In the genomic region with DNA sequence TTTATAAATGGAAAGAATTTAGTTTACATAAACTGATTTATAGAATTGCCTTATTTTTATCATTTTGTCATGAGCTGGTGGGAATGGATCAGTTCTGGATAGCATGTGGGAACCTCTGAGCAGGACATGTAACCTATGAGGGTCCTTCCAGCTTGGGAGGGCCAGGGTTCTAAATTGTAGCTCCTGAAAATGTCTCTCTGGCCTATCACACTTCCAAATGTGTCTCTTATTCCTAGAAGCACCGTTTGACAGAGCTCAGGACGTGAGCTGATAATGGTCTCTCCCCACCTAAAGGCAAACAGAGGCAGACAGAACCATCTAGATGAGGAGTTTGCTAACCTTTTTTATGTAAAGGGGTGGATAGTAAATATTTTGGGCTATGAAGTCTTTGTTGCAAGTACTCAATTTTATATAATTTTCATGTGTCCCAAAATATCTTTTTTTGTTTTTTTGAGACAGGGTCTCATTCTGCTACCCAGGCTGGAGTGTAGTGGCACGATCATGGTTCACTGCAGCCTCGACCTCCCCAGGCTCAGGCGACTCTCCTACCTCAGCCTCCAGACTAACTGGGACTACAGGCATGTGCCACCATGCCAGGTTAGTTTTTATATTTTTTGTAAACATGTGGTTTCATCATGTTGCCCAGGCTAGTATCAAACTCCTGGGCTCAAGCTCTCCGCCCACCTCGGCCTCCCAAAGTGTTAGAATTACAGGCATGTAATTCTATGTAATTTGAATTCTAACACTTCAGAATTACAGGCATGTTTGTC, we compare ENCODE assay signal across 12 cellular contexts. TPM values are rescaled to one million over a fixed set of nuclear protein-coding genes. Genes with fewer than 3 reads are reported as not detected.
A peak's percentile ranks its signal among the peaks of the same experiment; 100 is the strongest.
DNase-seq lines count a peak whose midpoint lies in the region; ATAC-seq, FAIRE-seq and TF ChIP-seq lines count a peak whose summit lies in the region.
"Had no signal": no experiment of that assay in that cellular context is flagged by ENCODE, and none has a peak within 500 bp of the region (broad histone marks: within the 10 kb centered on the region; RNA-seq: fewer than 3 reads in every experiment).

No MANE protein-coding gene starts in this region.

- peak overlapping the region; percentile 5 for H3K4me3 ChIP-seq in CD8-positive, alpha-beta T cell (ENCODE audit: low read depth, low read length)
- H3K4me3 ChIP-seq: testis had no signal

- peaks cover 20% of the 10 kb centered on the region for H3K36me3 ChIP-seq in CD8-positive, alpha-beta T cell (ENCODE audit: insufficient read depth, low read length)

- H3K27me3 Mint-ChIP-seq in CD8-positive, alpha-beta T cell (ENCODE audit: low read depth), result no peaks in the 10 kb centered on the region
- no peaks in the 10 kb centered on the region for H3K27me3 Mint-ChIP-seq in activated T-helper 2 cell treated with anti-CD3 and anti-CD28 coated beads, Interferon-gamma antibody, Interleukin-2, Interleukin-4, amounts not matched to agents 10 μg/mL and 5 μg/mL and 100 μg/mL, durations not matched to agents 14 hours and 24 hours and 36 hours (ENCODE audit: low read depth)
- no peaks in the 10 kb centered on the region for H3K27me3 Mint-ChIP-seq in natural killer cell treated with Interleukin-12 subunit alpha and Interleukin-12 subunit beta and Interleukin-15 and Interleukin-18, amount 100 ng/mL, for 72 hours
- H3K27me3 Mint-ChIP-seq: dendritic cell treated with granulocyte-macrophage colony-stimulating factor and Interleukin-4, amounts not matched to agents 40 ng/mL and 50 ng/mL, for 4 days had no signal

- H3K4me1 ChIP-seq in CD8-positive, alpha-beta T cell (ENCODE audit: insufficient read depth, low read length), result peaks cover 96% of the 10 kb centered on the region

- TF ChIP-seq POLR2A in GM12891 (IDR thresholded peaks at IDR 0.05; ENCODE audit: low read depth, low read length), result peak; percentile 67

- H3K9me3 ChIP-seq in CD8-positive, alpha-beta T cell (ENCODE audit: low read length), result no peaks in the 10 kb centered on the region
- H3K9me3 ChIP-seq: testis had no signal

- H3K9me3 Mint-ChIP-seq in CD8-positive, alpha-beta T cell, result no peaks in the 10 kb centered on the region
- no peaks in the 10 kb centered on the region for H3K9me3 Mint-ChIP-seq in activated T-helper 2 cell treated with anti-CD3 and anti-CD28 coated beads, Interferon-gamma antibody, Interleukin-2, Interleukin-4, amounts not matched to agents 10 μg/mL and 5 μg/mL and 100 μg/mL, durations not matched to agents 14 hours and 24 hours and 36 hours
- no peaks in the 10 kb centered on the region for H3K9me3 Mint-ChIP-seq in natural killer cell treated with Interleukin-12 subunit alpha and Interleukin-12 subunit beta and Interleukin-15 and Interleukin-18, amount 100 ng/mL, for 72 hours
- H3K9me3 Mint-ChIP-seq: dendritic cell treated with granulocyte-macrophage colony-stimulating factor and Interleukin-4, amounts not matched to agents 40 ng/mL and 50 ng/mL, for 4 days had no signal

- no peak for FAIRE-seq in GM12891 (lab: Jason Lieb, UNC)

- H3K27me3 ChIP-seq in CD8-positive, alpha-beta T cell (ENCODE audit: insufficient read depth, low read length), result no peaks in the 10 kb centered on the region
- H3K27me3 ChIP-seq: testis had no signal

- peak in 1 of 7 experiments; percentile 15 for DNase-seq in CD8-positive, alpha-beta T cell
- DNase-seq in GM12891 (ENCODE audit: insufficient read length, low spot score), result no peak
- no peak for DNase-seq in activated T-helper 2 cell treated with anti-CD3 and anti-CD28 coated beads, Interferon-gamma antibody, Interleukin-2, Interleukin-4, amounts not matched to agents 10 μg/mL and 5 μg/mL and 100 μg/mL, durations not matched to agents 14 hours and 24 hours and 36 hours (ENCODE audit: low spot score)
- DNase-seq in natural killer cell treated with Interleukin-12 subunit alpha and Interleukin-12 subunit beta and Interleukin-15 and Interleukin-18, amount 100 ng/mL, for 72 hours (ENCODE audit: low spot score), result no peak
- DNase-seq in NCI-H2081 treated with DMSO at 0.1 percent for 48 hours (lab: John Stamatoyannopoulos, UW), result no peak
- DNase-seq in A172 (ENCODE audit: low spot score), result no peak
- DNase-seq in OCI-M1 (lab: John Stamatoyannopoulos, UW), result no peak
- DNase-seq: amniotic stem cell, testis had no signal

- POLR2A ChIA-PET in CD8-positive, alpha-beta T cell (lab: Charles Lee), result interaction anchor here (1.4 to 34.4 kb wide), 4 partner anchors 8 to 54 kb away, joined by 6 to 1009 read pairs (median 33); no protein-coding TSS in a partner anchor

- peak overlapping the region; percentile 91 for H3K4me3 Mint-ChIP-seq in CD8-positive, alpha-beta T cell
- peak overlapping the region; percentile 92 for H3K4me3 Mint-ChIP-seq in activated T-helper 2 cell treated with anti-CD3 and anti-CD28 coated beads, Interferon-gamma antibody, Interleukin-2, Interleukin-4, amounts not matched to agents 10 μg/mL and 5 μg/mL and 100 μg/mL, durations not matched to agents 14 hours and 24 hours and 36 hours (ENCODE audit: low read depth)
- H3K4me3 Mint-ChIP-seq in natural killer cell treated with Interleukin-12 subunit alpha and Interleukin-12 subunit beta and Interleukin-15 and Interleukin-18, amount 100 ng/mL, for 72 hours, result peak overlapping the region; percentile 99
- H3K4me3 Mint-ChIP-seq: WTC11 had no signal

- peaks cover 76% of the 10 kb centered on the region for H3K36me3 Mint-ChIP-seq in CD8-positive, alpha-beta T cell
- peaks cover 85% of the 10 kb centered on the region for H3K36me3 Mint-ChIP-seq in activated T-helper 2 cell treated with anti-CD3 and anti-CD28 coated beads, Interferon-gamma antibody, Interleukin-2, Interleukin-4, amounts not matched to agents 10 μg/mL and 5 μg/mL and 100 μg/mL, durations not matched to agents 14 hours and 24 hours and 36 hours (ENCODE audit: low read depth)
- H3K36me3 Mint-ChIP-seq in natural killer cell treated with Interleukin-12 subunit alpha and Interleukin-12 subunit beta and Interleukin-15 and Interleukin-18, amount 100 ng/mL, for 72 hours, result peaks cover 43% of the 10 kb centered on the region
- H3K36me3 Mint-ChIP-seq: WTC11 had no signal

- H3K4me1 Mint-ChIP-seq in CD8-positive, alpha-beta T cell (ENCODE audit: low read depth), result peaks cover 94% of the 10 kb centered on the region
- H3K4me1 Mint-ChIP-seq in activated T-helper 2 cell treated with anti-CD3 and anti-CD28 coated beads, Interferon-gamma antibody, Interleukin-2, Interleukin-4, amounts not matched to agents 10 μg/mL and 5 μg/mL and 100 μg/mL, durations not matched to agents 14 hours and 24 hours and 36 hours (ENCODE audit: low read depth), result peaks cover 73% of the 10 kb centered on the region
- peaks cover 72 to 84% of the 10 kb centered on the region in 2 donors for H3K4me1 Mint-ChIP-seq in natural killer cell treated with Interleukin-12 subunit alpha and Interleukin-12 subunit beta and Interleukin-15 and Interleukin-18, amount 100 ng/mL, for 72 hours (ENCODE audit: low read depth in 2 of 2)

- no peak for ATAC-seq in CD8-positive, alpha-beta T cell
- ATAC-seq in natural killer cell treated with Interleukin-12 subunit alpha and Interleukin-12 subunit beta and Interleukin-15 and Interleukin-18, amount 100 ng/mL, for 72 hours, result no peak
- ATAC-seq in GM19035 (IDR thresholded peaks at IDR 0.05; ENCODE audit: unreplicated experiment), result no peak
- ATAC-seq: WTC11 had no signal

- peak overlapping the region; percentile 98 for H3K27ac Mint-ChIP-seq in CD8-positive, alpha-beta T cell
- peak overlapping the region; percentile 82 for H3K27ac Mint-ChIP-seq in activated T-helper 2 cell treated with anti-CD3 and anti-CD28 coated beads, Interferon-gamma antibody, Interleukin-2, Interleukin-4, amounts not matched to agents 10 μg/mL and 5 μg/mL and 100 μg/mL, durations not matched to agents 14 hours and 24 hours and 36 hours
- peak overlapping the region; percentile 97 to 98 for H3K27ac Mint-ChIP-seq in natural killer cell treated with Interleukin-12 subunit alpha and Interleukin-12 subunit beta and Interleukin-15 and Interleukin-18, amount 100 ng/mL, for 72 hours
- H3K27ac Mint-ChIP-seq: WTC11 had no signal

- intact Hi-C loops in CD8-positive, alpha-beta T cell (cut with DNase I, micrococcal nuclease), result no loop called here
- intact Hi-C loops in activated T-helper 2 cell treated with anti-CD3 and anti-CD28 coated beads, Interferon-gamma antibody, Interleukin-2, Interleukin-4, amounts not matched to agents 10 μg/mL and 5 μg/mL and 100 μg/mL, durations not matched to agents 14 hours and 24 hours and 36 hours (cut with micrococcal nuclease), result no loop called here

- CTCF ChIA-PET in CD8-positive, alpha-beta T cell (lab: Charles Lee), result interaction anchor here (1.4 to 19.6 kb wide), 5 partner anchors 13 to 49 kb away, joined by 3 to 351 read pairs (median 12); partner anchors contain the start of gene PHF19

- H3K27ac ChIP-seq in CD8-positive, alpha-beta T cell (ENCODE audit: low read depth, low read length), result peak overlapping the region; percentile 35

- no peak for TF ChIP-seq CTCF in CD8-positive, alpha-beta T cell (IDR thresholded peaks at IDR 0.05)

TF ChIP-seq in GM12891, 5 proteins besides CTCF, POLR2A, EP300 and RAD21:
- TF ChIP-seq TAF1 (IDR thresholded peaks at IDR 0.05; ENCODE audit: low read depth, low read length) (no peak), POU2F2 (IDR thresholded peaks at IDR 0.05; ENCODE audit: low read depth, low read length) (no peak; the same call in 1 of the 2 replicates), POLR2AphosphoS5 (IDR thresholded peaks at IDR 0.05; ENCODE audit: low read depth, low read length) (peak; percentile 46), SPI1 (IDR thresholded peaks at IDR 0.05; ENCODE audit: low read depth, low read length) (no peak)

RNA-seq across cellular contexts. Expression of gene TRAF1, which starts 4.0 kb away (rescaled TPM):
- total RNA-seq in CD8-positive, alpha-beta T cell, result 10 to 100 TPM; 61.2 to 61.7 TPM
- 107 TPM for polyA plus RNA-seq in GM12891 (2012; ENCODE audit: low read depth, missing spikeins)
- total RNA-seq in activated T-helper 2 cell treated with anti-CD3 and anti-CD28 coated beads, Interferon-gamma antibody, Interleukin-2, Interleukin-4, amounts not matched to agents 10 μg/mL and 5 μg/mL and 100 μg/mL, durations not matched to agents 14 hours and 24 hours and 36 hours, result 164 TPM in 2 replicates
- 100 to 1,000 TPM; 145 to 375 TPM for total RNA-seq in natural killer cell treated with Interleukin-12 subunit alpha and Interleukin-12 subunit beta and Interleukin-15 and Interleukin-18, amount 100 ng/mL, for 72 hours
- total RNA-seq in A172 (2014; rRNA removed; shearing (Covaris generic)), result 0.91 and 0.95 TPM in 2 replicates

RNA-seq across cellular contexts. Expression of gene PHF19, which starts 45.6 kb away (rescaled TPM):
- 10 to 100 TPM; 47.3 to 48.5 TPM for total RNA-seq in CD8-positive, alpha-beta T cell
- 65.4 TPM for polyA plus RNA-seq in GM12891 (2012; ENCODE audit: low read depth, missing spikeins)
- total RNA-seq in activated T-helper 2 cell treated with anti-CD3 and anti-CD28 coated beads, Interferon-gamma antibody, Interleukin-2, Interleukin-4, amounts not matched to agents 10 μg/mL and 5 μg/mL and 100 μg/mL, durations not matched to agents 14 hours and 24 hours and 36 hours, result 167 and 170 TPM in 2 replicates
- total RNA-seq in natural killer cell treated with Interleukin-12 subunit alpha and Interleukin-12 subunit beta and Interleukin-15 and Interleukin-18, amount 100 ng/mL, for 72 hours, result 100 to 1,000 TPM in 1 of 2 donors, 10 to 100 TPM in 1; 97.4 to 177 TPM
- 47.0 and 47.8 TPM in 2 replicates for total RNA-seq in A172 (2014; rRNA removed; shearing (Covaris generic))

Comparison
In these comparisons a context has a peak if more than half of its experiments do, and no peak if none do; other contexts are left out.
1. RNA of gene TRAF1, which starts 4.0 kb away (total RNA-seq): 145 to 375 TPM in natural killer cell treated with Interleukin-12 subunit alpha and Interleukin-12 subunit beta and Interleukin-15 and Interleukin-18, amount 100 ng/mL, for 72 hours, 164 TPM in activated T-helper 2 cell treated with anti-CD3 and anti-CD28 coated beads, Interferon-gamma antibody, Interleukin-2, Interleukin-4, amounts not matched to agents 10 μg/mL and 5 μg/mL and 100 μg/mL, durations not matched to agents 14 hours and 24 hours and 36 hours and 61.2 to 61.7 TPM in CD8-positive, alpha-beta T cell; 0.91 to 0.95 TPM in A172; every median in the first group is over 10 times any median in the second.
2. Peak in every context shown above with its lines, with median percentiles within 50 percentile points of each other: H3K27ac Mint-ChIP-seq and H3K4me3 Mint-ChIP-seq.